1 cellular context compared by ENCODE assay signal in the genomic region with DNA sequence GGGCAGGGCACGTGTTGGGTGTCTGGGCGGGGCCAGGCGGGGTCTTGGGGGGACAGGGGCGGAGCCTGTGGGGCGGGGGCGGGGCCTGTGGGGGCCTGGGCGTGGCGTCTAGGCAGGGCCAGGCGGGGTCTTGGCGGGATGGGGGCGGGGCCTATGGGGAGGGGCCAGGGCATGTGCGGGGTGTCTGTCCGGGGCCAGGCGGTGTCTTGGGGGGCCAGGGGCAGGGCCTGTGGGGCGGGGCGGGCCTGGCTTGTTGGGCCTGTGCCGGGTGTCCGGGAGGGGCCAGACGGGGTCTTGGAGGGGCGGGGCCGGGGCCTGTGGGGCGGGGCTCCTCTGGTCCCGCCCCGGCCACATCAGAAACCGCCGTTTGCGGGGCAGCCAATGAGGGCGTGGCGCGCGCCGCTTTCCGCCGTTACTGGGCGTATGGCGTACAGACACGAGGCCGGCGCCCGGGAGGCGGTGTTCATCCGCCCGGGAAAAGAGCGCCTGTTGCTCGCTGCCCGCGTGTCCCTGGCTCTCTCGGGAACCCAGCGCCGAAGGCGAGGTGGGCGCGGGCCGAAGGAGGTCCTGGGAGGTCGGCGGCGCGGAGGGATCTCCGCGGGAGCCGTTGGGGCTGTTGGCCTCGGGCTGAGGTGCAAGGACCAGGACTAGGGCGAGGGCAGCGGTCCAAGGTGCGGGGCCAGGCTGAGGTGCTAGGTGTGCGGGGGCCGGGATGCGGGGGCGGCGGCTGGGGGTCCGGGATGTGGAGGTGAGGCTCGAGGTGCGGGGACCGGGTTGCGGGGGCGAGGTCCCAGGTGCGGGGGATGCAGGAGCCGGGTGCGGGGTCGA.
TF ChIP-seq lines count a peak whose summit lies in the region.

A gene (plus strand): TSS at position 412 of the 828 bp plus-strand sequence. CDS start 4,705 bp downstream, outside the sequence.

TF ChIP-seq in WTC11, 78 proteins besides CTCF, POLR2A, EP300 and RAD21 (continued from another document):
- TF ChIP-seq, protein P1, sequence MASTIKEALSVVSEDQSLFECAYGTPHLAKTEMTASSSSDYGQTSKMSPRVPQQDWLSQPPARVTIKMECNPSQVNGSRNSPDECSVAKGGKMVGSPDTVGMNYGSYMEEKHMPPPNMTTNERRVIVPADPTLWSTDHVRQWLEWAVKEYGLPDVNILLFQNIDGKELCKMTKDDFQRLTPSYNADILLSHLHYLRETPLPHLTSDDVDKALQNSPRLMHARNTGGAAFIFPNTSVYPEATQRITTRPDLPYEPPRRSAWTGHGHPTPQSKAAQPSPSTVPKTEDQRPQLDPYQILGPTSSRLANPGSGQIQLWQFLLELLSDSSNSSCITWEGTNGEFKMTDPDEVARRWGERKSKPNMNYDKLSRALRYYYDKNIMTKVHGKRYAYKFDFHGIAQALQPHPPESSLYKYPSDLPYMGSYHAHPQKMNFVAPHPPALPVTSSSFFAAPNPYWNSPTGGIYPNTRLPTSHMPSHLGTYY (CRISPR knock-in tag; IDR thresholded peaks at IDR 0.05) = no peak
- TF ChIP-seq, protein P2, sequence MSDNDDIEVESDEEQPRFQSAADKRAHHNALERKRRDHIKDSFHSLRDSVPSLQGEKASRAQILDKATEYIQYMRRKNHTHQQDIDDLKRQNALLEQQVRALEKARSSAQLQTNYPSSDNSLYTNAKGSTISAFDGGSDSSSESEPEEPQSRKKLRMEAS (CRISPR knock-in tag; IDR thresholded peaks at IDR 0.05) = no peak
- no peak for TF ChIP-seq ZNF263 (CRISPR knock-in tag; IDR thresholded peaks at IDR 0.05; ENCODE audit: low read depth)
- TF ChIP-seq, protein P3, sequence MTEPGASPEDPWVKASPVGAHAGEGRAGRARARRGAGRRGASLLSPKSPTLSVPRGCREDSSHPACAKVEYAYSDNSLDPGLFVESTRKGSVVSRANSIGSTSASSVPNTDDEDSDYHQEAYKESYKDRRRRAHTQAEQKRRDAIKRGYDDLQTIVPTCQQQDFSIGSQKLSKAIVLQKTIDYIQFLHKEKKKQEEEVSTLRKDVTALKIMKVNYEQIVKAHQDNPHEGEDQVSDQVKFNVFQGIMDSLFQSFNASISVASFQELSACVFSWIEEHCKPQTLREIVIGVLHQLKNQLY (CRISPR knock-in tag; IDR thresholded peaks at IDR 0.05) = no peak
- TF ChIP-seq, protein P4, sequence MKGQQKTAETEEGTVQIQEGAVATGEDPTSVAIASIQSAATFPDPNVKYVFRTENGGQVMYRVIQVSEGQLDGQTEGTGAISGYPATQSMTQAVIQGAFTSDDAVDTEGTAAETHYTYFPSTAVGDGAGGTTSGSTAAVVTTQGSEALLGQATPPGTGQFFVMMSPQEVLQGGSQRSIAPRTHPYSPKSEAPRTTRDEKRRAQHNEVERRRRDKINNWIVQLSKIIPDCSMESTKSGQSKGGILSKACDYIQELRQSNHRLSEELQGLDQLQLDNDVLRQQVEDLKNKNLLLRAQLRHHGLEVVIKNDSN (CRISPR knock-in tag; IDR thresholded peaks at IDR 0.05) = no peak
